1 cellular context compared by ENCODE assay signal in the genomic region with DNA sequence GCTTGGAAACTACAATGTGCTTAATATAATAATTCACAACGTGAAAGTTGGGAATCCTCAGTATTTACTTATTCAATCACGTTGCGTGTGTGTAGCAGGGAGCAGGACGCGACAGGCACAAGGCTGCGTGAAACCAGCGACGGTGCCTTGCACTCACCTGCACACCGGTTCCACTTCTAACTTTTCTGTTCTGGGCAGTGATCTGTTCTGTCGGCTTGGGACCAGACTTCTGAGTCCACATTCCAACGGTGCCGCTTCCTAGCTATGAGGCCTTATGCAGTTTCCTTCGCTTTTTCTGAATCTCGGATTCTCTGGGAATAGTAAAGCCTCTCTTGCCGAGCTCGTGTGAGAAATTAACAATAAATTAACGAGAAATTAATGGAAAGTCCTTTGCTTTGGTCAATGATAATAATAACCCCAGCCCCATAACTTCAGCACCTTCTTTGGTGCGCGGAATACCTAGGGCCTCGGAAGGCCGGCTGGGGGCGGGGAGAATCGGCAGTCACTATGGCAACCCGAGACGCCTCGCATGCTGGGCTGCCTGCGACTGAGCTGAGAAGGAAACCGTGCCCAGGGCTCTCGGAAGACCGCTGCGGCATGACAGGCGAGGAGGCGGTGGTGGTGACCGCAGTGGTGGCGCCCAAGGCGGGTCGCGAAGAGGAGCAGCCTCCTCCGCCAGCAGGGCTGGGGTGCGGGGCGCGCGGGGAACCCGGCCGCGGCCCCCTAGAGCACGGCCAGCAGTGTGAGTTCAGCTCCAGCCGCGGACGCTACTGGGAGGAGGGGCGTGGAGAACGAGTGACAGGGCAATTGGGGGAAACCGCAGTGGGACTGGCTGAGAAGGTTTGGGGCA.
A peak's percentile ranks its signal among the peaks of the same experiment; 100 is the strongest.
TF ChIP-seq lines count a peak whose summit lies in the region.

A gene with protein sequence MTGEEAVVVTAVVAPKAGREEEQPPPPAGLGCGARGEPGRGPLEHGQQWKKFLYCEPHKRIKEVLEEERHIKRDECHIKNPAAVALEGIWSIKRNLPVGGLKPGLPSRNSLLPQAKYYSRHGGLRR (plus strand): TSS at position 530 of the 850 bp plus-strand sequence. CDS start 68 bp downstream, at position 598.

TF ChIP-seq in GM12878, 131 proteins besides CTCF, POLR2A, EP300 and RAD21 (continued from another document):
- TF ChIP-seq ETV6 (conservative IDR thresholded peaks at IDR 0.05 in 1 of 2, IDR thresholded peaks at IDR 0.05 in 1 of 2; ENCODE audit: borderline replicate concordance in 1 of 2, low read depth in 1 of 2) (no peak), ZNF24 (IDR thresholded peaks at IDR 0.05) (no peak), SIN3A (IDR thresholded peaks at IDR 0.05; ENCODE audit: low read depth, low read length) (peak; percentile 37; the same call in 1 of the 2 replicates), LARP7 (IDR thresholded peaks at IDR 0.05) (0 out of 2 replicates have a peak, but pooled peaks have one; percentile 41)
